Comparison of ENCODE assay signal across 13 cellular contexts in genomic region chr11:72553748-72554147, GRCh38.
DNase-seq lines count a peak whose midpoint lies in the region; ATAC-seq and TF ChIP-seq lines count a peak whose summit lies in the region.
"Had no signal": no experiment of that assay in that cellular context is flagged by ENCODE, and none has a peak within 500 bp of the region (broad histone marks: within the 10 kb centered on the region; RNA-seq: fewer than 3 reads in every experiment).

No MANE protein-coding gene starts in this region.

- no peak for TF ChIP-seq EP300 in gastroesophageal sphincter (IDR thresholded peaks at IDR 0.05)

- peaks cover 23% of the 10 kb centered on the region for H3K27me3 ChIP-seq in gastroesophageal sphincter
- H3K27me3 ChIP-seq: sigmoid colon had no signal

- intact Hi-C loops in CD14-positive monocyte (cut with micrococcal nuclease): no loop called here

- H3K36me3 ChIP-seq in gastroesophageal sphincter: no peaks in the 10 kb centered on the region
- H3K36me3 ChIP-seq: sigmoid colon had no signal

- peaks cover 2% of the 10 kb centered on the region for H3K4me1 Mint-ChIP-seq in CD14-positive monocyte
- H3K4me1 Mint-ChIP-seq in osteocyte (ENCODE audit: unreplicated experiment): no peaks in the 10 kb centered on the region

- DNase-seq in CD14-positive monocyte (ENCODE audit: low spot score) (no peak), GM10266 (ENCODE audit: extremely low spot score) (no peak), SK-N-DZ (ENCODE audit: low spot score) (peak; percentile 45), fibroblast of pulmonary artery (ENCODE audit: low read depth) (peak; percentile 12), nucleus accumbens (lab: John Stamatoyannopoulos, UW) (no peak), AG08395 (ENCODE audit: low spot score) (no peak), osteocyte (ENCODE audit: extremely low spot score, unreplicated experiment) (no peak)
- DNase-seq: sigmoid colon; stimulated activated naive CD4-positive, alpha-beta T cell treated with Interleukin-2 at 50 U/mL for 16 hours had no signal

- H3K4me1 ChIP-seq in gastroesophageal sphincter: no peaks in the 10 kb centered on the region
- H3K4me1 ChIP-seq: sigmoid colon had no signal

- no peaks in the 10 kb centered on the region for H3K9me3 ChIP-seq in gastroesophageal sphincter
- H3K9me3 ChIP-seq: sigmoid colon had no signal

- no peak overlapping the region for H3K4me3 ChIP-seq in fibroblast of pulmonary artery (replicated peaks; ENCODE audit: low read depth, low read length)
- no peak overlapping the region for H3K4me3 ChIP-seq in gastroesophageal sphincter
- H3K4me3 ChIP-seq: sigmoid colon had no signal

- 13 to 61% methylated on average over 1 to 4 of the region's 4 CpGs for WGBS in gastroesophageal sphincter (ENCODE audit: low coverage in 1 of 2), 2 donors

- no peak for TF ChIP-seq POLR2A in gastroesophageal sphincter (IDR thresholded peaks at IDR 0.05)

- H3K27ac ChIP-seq in gastroesophageal sphincter: no peak overlapping the region
- H3K27ac ChIP-seq: sigmoid colon had no signal

- no peaks in the 10 kb centered on the region for H3K36me3 Mint-ChIP-seq in CD14-positive monocyte
- H3K36me3 Mint-ChIP-seq in osteocyte (ENCODE audit: unreplicated experiment): no peaks in the 10 kb centered on the region

- H3K4me3 Mint-ChIP-seq in CD14-positive monocyte: no peak overlapping the region
- no peak overlapping the region for H3K4me3 Mint-ChIP-seq in osteocyte (ENCODE audit: unreplicated experiment)
- H3K4me3 Mint-ChIP-seq: IgD-negative memory B cell had no signal

- no peak for ATAC-seq in gastroesophageal sphincter
- ATAC-seq: left colon, Panc1 had no signal

- H3K27ac Mint-ChIP-seq in CD14-positive monocyte: no peak overlapping the region
- no peak overlapping the region for H3K27ac Mint-ChIP-seq in osteocyte (ENCODE audit: unreplicated experiment)
- H3K27ac Mint-ChIP-seq: IgD-negative memory B cell had no signal

- H3K27me3 Mint-ChIP-seq in CD14-positive monocyte (ENCODE audit: low read depth in 3 of 3): peaks cover 6 to 29% (median 8%) of the 10 kb centered on the region in 3 donors
- peaks cover 61% of the 10 kb centered on the region for H3K27me3 Mint-ChIP-seq in osteocyte (ENCODE audit: unreplicated experiment)

- TF ChIP-seq CTCF in CD14-positive monocyte (IDR thresholded peaks at IDR 0.05): peak; percentile 7
- TF ChIP-seq CTCF in GM10266 (IDR thresholded peaks at IDR 0.05; ENCODE audit: control insufficient read depth, insufficient read depth, low read depth, missing control alignments): peak; percentile 50
- peak; percentile 10 for TF ChIP-seq CTCF in fibroblast of pulmonary artery (IDR thresholded peaks at IDR 0.05; ENCODE audit: low read length, missing control alignments)
- no peak for TF ChIP-seq CTCF in osteocyte (IDR thresholded peaks at IDR 0.05)
- no peak for TF ChIP-seq CTCF in gastroesophageal sphincter (IDR thresholded peaks at IDR 0.05)

- H3K9me3 Mint-ChIP-seq in CD14-positive monocyte: peaks cover 0 to 2% (median 0%) of the 10 kb centered on the region in 7 donors
- no peaks in the 10 kb centered on the region for H3K9me3 Mint-ChIP-seq in osteocyte (ENCODE audit: unreplicated experiment)
- H3K9me3 Mint-ChIP-seq: IgD-negative memory B cell had no signal

Comparison
In these comparisons a context has a peak if more than half of its experiments do, and no peak if none do; other contexts are left out.
1. DNase-seq: peak in SK-N-DZ (single experiment) and fibroblast of pulmonary artery (single experiment); none in CD14-positive monocyte (single experiment), GM10266 (single experiment), nucleus accumbens (0 of 56), AG08395 (single experiment) and osteocyte (single experiment).
2. CTCF ChIP-seq: peak in CD14-positive monocyte (single experiment), GM10266 (single experiment) and fibroblast of pulmonary artery (single experiment); none in osteocyte (single experiment) and gastroesophageal sphincter (0 of 4).